In genomic region chr6:36730424-36731380, GRCh38 we compare ENCODE assay signal across 1 cellular context.
TF ChIP-seq lines count a peak whose summit lies in the region.

No MANE protein-coding gene starts in this region.

TF ChIP-seq in WTC11, 78 proteins besides CTCF, POLR2A, EP300 and RAD21 (continued from another document):
- TF ChIP-seq MAX (CRISPR knock-in tag; IDR thresholded peaks at IDR 0.05) (no peak), GTF2I (CRISPR knock-in tag; conservative IDR thresholded peaks at IDR 0.05) (no peak), STAT6 (CRISPR knock-in tag; conservative IDR thresholded peaks at IDR 0.05; ENCODE audit: low read depth) (no peak)
